ENCODE assay signal across 18 cellular contexts in the genomic region with DNA sequence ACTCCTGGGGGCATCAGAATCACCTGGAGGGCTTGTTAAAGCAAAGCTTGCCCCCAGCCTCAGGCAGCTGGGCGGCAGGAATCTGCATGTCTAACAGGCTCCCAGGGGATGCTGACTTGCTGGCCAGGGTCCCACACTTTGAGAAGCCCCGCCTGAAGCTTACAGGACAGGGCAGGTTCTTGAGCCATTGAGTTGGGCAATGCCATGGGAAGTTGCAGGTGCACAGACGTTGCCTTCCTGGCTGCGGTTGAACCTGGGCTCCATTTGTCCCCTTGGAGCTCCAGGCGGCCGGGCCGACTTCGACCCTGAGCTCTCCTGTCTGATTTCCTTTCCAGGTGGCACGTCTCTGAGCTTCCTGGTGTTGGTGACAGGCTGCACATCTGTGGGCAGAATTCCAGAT. TPM values are rescaled to one million over a fixed set of nuclear protein-coding genes. Genes with fewer than 3 reads are reported as not detected.
DNase-seq lines count a peak whose midpoint lies in the region; ATAC-seq and TF ChIP-seq lines count a peak whose summit lies in the region.
"Had no signal": no experiment of that assay in that cellular context is flagged by ENCODE, and none has a peak within 500 bp of the region (broad histone marks: within the 10 kb centered on the region; RNA-seq: fewer than 3 reads in every experiment).

No MANE protein-coding gene starts in this region.

- peaks cover 35% of the 10 kb centered on the region for H3K4me1 Mint-ChIP-seq in activated CD4-positive, alpha-beta memory T cell treated with anti-CD3 and anti-CD28 coated beads for 36 hours (ENCODE audit: low read depth)

- H3K27me3 Mint-ChIP-seq in activated CD4-positive, alpha-beta memory T cell treated with anti-CD3 and anti-CD28 coated beads for 36 hours = no peaks in the 10 kb centered on the region
- H3K27me3 Mint-ChIP-seq: activated naive CD8-positive, alpha-beta T cell; natural killer cell treated with Interleukin-12 subunit alpha and Interleukin-12 subunit beta and Interleukin-15 and Interleukin-18, amount 100 ng/mL, for 72 hours had no signal

- H3K9me3 Mint-ChIP-seq in activated CD4-positive, alpha-beta memory T cell treated with anti-CD3 and anti-CD28 coated beads for 36 hours = no peaks in the 10 kb centered on the region
- H3K9me3 Mint-ChIP-seq: activated T-cell treated with anti-CD3 and anti-CD28 coated beads, Interleukin-2, amount 50 U/mL, for 72 hours; natural killer cell treated with Interleukin-12 subunit alpha and Interleukin-12 subunit beta and Interleukin-15 and Interleukin-18, amount 100 ng/mL, for 72 hours had no signal

- peak; percentile 41 for DNase-seq in Right ventricle myocardium superior
- no peak for DNase-seq in heart right ventricle
- no peak for DNase-seq in DMS53 (lab: John Stamatoyannopoulos, UW)
- no peak for DNase-seq in NCI-H69 (lab: John Stamatoyannopoulos, UW)
- DNase-seq in activated CD4-positive, alpha-beta memory T cell treated with anti-CD3 and anti-CD28 coated beads for 36 hours = no peak
- DNase-seq: activated CD4-positive, alpha-beta T cell treated with anti-CD3 and anti-CD28 coated beads, Interleukin-2, amount 50 U/mL, for 48 hours; activated T-cell treated with anti-CD3 and anti-CD28 coated beads, Interleukin-2, amount 50 U/mL, for 72 hours; NCI-H1417; NCI-H2171 treated with DMSO at 0.1 percent for 48 hours; NCI-H82; SW 1271; transverse colon had no signal

- peaks cover 0 to 12% (median 0%) of the 10 kb centered on the region in 9 donors for H3K36me3 ChIP-seq in heart right ventricle
- H3K36me3 ChIP-seq: transverse colon had no signal

- H3K4me3 Mint-ChIP-seq in activated CD4-positive, alpha-beta memory T cell treated with anti-CD3 and anti-CD28 coated beads for 36 hours = no peak overlapping the region
- H3K4me3 Mint-ChIP-seq: activated naive CD8-positive, alpha-beta T cell; natural killer cell treated with Interleukin-12 subunit alpha and Interleukin-12 subunit beta and Interleukin-15 and Interleukin-18, amount 100 ng/mL, for 72 hours had no signal

- peaks cover 12% of the 10 kb centered on the region for H3K36me3 Mint-ChIP-seq in activated CD4-positive, alpha-beta memory T cell treated with anti-CD3 and anti-CD28 coated beads for 36 hours
- H3K36me3 Mint-ChIP-seq: natural killer cell treated with Interleukin-12 subunit alpha and Interleukin-12 subunit beta and Interleukin-15 and Interleukin-18, amount 100 ng/mL, for 72 hours had no signal

- no peak overlapping the region for H3K27ac Mint-ChIP-seq in activated CD4-positive, alpha-beta memory T cell treated with anti-CD3 and anti-CD28 coated beads for 36 hours
- H3K27ac Mint-ChIP-seq: activated T-cell treated with anti-CD3 and anti-CD28 coated beads, Interleukin-2, amount 50 U/mL, for 72 hours had no signal

- no peak overlapping the region for H3K4me3 ChIP-seq in heart right ventricle
- H3K4me3 ChIP-seq: transverse colon had no signal

- no peak for TF ChIP-seq CTCF in heart right ventricle (IDR thresholded peaks at IDR 0.05)

- POLR2A ChIA-PET in activated CD4-positive, alpha-beta memory T cell treated with anti-CD3 and anti-CD28 coated beads for 36 hours (lab: Charles Lee) = no interaction called here

- CTCF ChIA-PET in activated CD4-positive, alpha-beta memory T cell treated with anti-CD3 and anti-CD28 coated beads for 36 hours (lab: Charles Lee) = interaction anchor here (1.0 kb wide), 1 partner anchor 16 kb away, joined by 3 read pairs; no protein-coding TSS in a partner anchor

- no peaks in the 10 kb centered on the region for H3K9me3 ChIP-seq in heart right ventricle
- H3K9me3 ChIP-seq: transverse colon had no signal

- intact Hi-C loops in Right ventricle myocardium superior (cut with DNase I) = no loop called here
- intact Hi-C loops in heart right ventricle (cut with DNase I) = loop anchor here in 3 of 10 donors (5.0 kb wide), 1 partner anchor 46 kb away; a partner anchor contains a TSS
- intact Hi-C loops in activated CD4-positive, alpha-beta memory T cell treated with anti-CD3 and anti-CD28 coated beads for 36 hours (cut with micrococcal nuclease) = loop anchor here (10.0 kb wide), 1 partner anchor 626 kb away; a partner anchor contains a TSS

- H3K27me3 ChIP-seq in heart right ventricle (no peaks in the 10 kb centered on the region), layer of hippocampus (ENCODE audit: control insufficient read depth, insufficient read depth, low read length) (no peaks in the 10 kb centered on the region)
- H3K27me3 ChIP-seq: transverse colon had no signal

- no peak for ATAC-seq in Right ventricle myocardium superior (ENCODE audit: poor library complexity)
- ATAC-seq in heart right ventricle = no peak
- ATAC-seq: activated T-cell treated with anti-CD3 and anti-CD28 coated beads, Interleukin-2, amount 50 U/mL, for 72 hours; esophagus mucosa; natural killer cell treated with Interleukin-12 subunit alpha and Interleukin-12 subunit beta and Interleukin-15 and Interleukin-18, amount 100 ng/mL, for 72 hours had no signal

- WGBS in heart right ventricle, 2 donors = 68 to 75% methylated on average over 9 of the region's 9 CpGs

- peaks cover 26 to 73% (median 61%) of the 10 kb centered on the region in 9 donors for H3K4me1 ChIP-seq in heart right ventricle

- peak overlapping the region in 5 of 10 donors; percentile 51 to 86 (median 82) for H3K27ac ChIP-seq in heart right ventricle
- H3K27ac ChIP-seq in angular gyrus (ENCODE audit: low read depth, low read length) = peak overlapping the region; percentile 93
- peak overlapping the region; percentile 92 for H3K27ac ChIP-seq in layer of hippocampus (ENCODE audit: low read depth, low read length)
- peak overlapping the region; percentile 98 for H3K27ac ChIP-seq in temporal lobe (ENCODE audit: low read depth, low read length)
- H3K27ac ChIP-seq: transverse colon had no signal

RNA-seq across cellular contexts. Expression of a gene that starts 46.8 kb away (rescaled TPM):
- total RNA-seq in Right ventricle myocardium superior (14.0 TPM), heart right ventricle (10 to 100 TPM; 14.0 to 27.8 (median 19.6) TPM), temporal lobe (6.6 TPM)
- polyA plus RNA-seq in heart right ventricle = 10 to 100 TPM; 14.5 to 17.6 TPM
- total RNA-seq in activated CD4-positive, alpha-beta memory T cell treated with anti-CD3 and anti-CD28 coated beads for 36 hours = 10 to 100 TPM; 32.2 to 32.3 TPM
